8 cellular contexts compared by ENCODE assay signal in the genomic region with DNA sequence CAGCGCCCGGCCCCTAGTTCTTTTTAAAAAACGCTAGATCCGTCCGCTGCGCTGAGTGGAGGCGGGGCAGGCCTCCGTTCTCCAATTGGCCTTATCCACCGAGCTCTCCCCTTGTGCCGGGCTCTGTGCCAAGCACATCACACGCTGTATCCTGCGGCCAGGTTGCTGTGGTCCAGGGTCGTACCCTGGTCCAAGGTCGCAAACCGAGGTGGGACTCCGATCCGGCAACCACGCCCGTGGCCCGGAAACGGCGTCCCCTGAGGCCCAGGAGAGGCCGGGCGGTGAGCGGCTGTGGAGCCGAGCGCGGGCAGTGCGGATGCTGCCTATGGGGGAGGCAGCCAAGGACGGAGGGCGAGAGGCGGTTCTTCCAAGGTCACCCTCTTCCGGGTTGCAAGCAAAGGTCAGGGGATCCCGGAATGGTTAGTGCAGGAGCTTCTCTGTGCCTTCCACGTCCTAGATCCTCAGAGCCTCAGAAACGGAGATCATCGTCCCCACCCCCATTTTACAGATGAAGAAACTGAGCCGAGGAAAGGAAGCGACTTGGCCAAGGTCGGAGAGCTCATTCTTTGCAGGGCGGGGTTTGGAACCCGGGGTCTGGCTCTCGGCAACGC.
DNase-seq lines count a peak whose midpoint lies in the region; ATAC-seq and TF ChIP-seq lines count a peak whose summit lies in the region.

No MANE protein-coding gene starts in this region.

- H3K27me3 Mint-ChIP-seq in activated T-helper 17 cell treated with anti-CD3 and anti-CD28 coated beads, Interleukin-2, amount 50 U/mL, for 72 hours, result peaks cover 5% of the 10 kb centered on the region

- no peak for TF ChIP-seq CTCF in GM12864 (IDR thresholded peaks at IDR 0.05; ENCODE audit: low read depth, low read length, missing control alignments)

- WGBS in iPS DF 6.9 (ENCODE audit: insufficient coverage, insufficient read length), result no CpG with 5 or more reads among the region's 44 CpGs

- H3K27ac ChIP-seq in iPS DF 6.9 (ENCODE audit: low read length), result no peak overlapping the region

- no peaks in the 10 kb centered on the region for H3K36me3 Mint-ChIP-seq in activated T-helper 17 cell treated with anti-CD3 and anti-CD28 coated beads, Interleukin-2, amount 50 U/mL, for 72 hours (ENCODE audit: low read depth)

- peak overlapping the region; percentile 55 for H3K4me3 ChIP-seq in GM12864 (ENCODE audit: low read depth, low read length)
- peak overlapping the region; percentile 11; the same call in 1 of the 2 replicates for H3K4me3 ChIP-seq in iPS DF 6.9 (ENCODE audit: low read length)

- no peak overlapping the region for H3K27ac Mint-ChIP-seq in activated T-helper 17 cell treated with anti-CD3 and anti-CD28 coated beads, Interleukin-2, amount 50 U/mL, for 72 hours

- H3K9me3 ChIP-seq in iPS DF 6.9 (ENCODE audit: control insufficient read depth, insufficient read depth, low read length), result no peaks in the 10 kb centered on the region

- DNase-seq in GM12864 (ENCODE audit: low read depth), result no peak
- DNase-seq in iPS DF 6.9 (ENCODE audit: low read depth, low spot score), result no peak
- DNase-seq in stimulated activated naive CD8-positive, alpha-beta T cell treated with anti-CD3 and anti-CD28 coated beads, Interleukin-15, Interleukin-2, amounts not matched to agents 100 U/mL and 50 U/mL, for 24 hours, result peak; percentile 33
- no peak for DNase-seq in activated effector memory CD4-positive, alpha-beta T cell treated with anti-CD3 and anti-CD28 coated beads, Interleukin-2, amount 50 U/mL, for 16 hours
- no peak for DNase-seq in HPDE6-E6E7 (ENCODE audit: extremely low spot score)

- 0 out of 2 replicates have a peak, but pooled peaks cover 2% of the 10 kb centered on the region for H3K4me1 ChIP-seq in iPS DF 6.9 (ENCODE audit: control insufficient read depth, insufficient read depth, low read length)

- peaks cover 26% of the 10 kb centered on the region for H3K4me1 Mint-ChIP-seq in activated T-helper 17 cell treated with anti-CD3 and anti-CD28 coated beads, Interleukin-2, amount 50 U/mL, for 72 hours

- no peaks in the 10 kb centered on the region for H3K36me3 ChIP-seq in iPS DF 6.9 (ENCODE audit: control insufficient read depth, insufficient read depth, low read length)

- ATAC-seq in HG02973 (IDR thresholded peaks at IDR 0.05; ENCODE audit: unreplicated experiment) (peak; percentile 27), HG03521 (IDR thresholded peaks at IDR 0.05; ENCODE audit: unreplicated experiment) (no peak)
- ATAC-seq in activated T-helper 17 cell treated with anti-CD3 and anti-CD28 coated beads, Interleukin-2, amount 50 U/mL, for 72 hours (replicated peaks), result peak; percentile 31
- ATAC-seq in stimulated activated naive CD8-positive, alpha-beta T cell treated with anti-CD3 and anti-CD28 coated beads, Interleukin-15, Interleukin-2, amounts not matched to agents 100 U/mL and 50 U/mL, for 24 hours, result peak; percentile 32

- peaks cover 14% of the 10 kb centered on the region for H3K27me3 ChIP-seq in iPS DF 6.9 (ENCODE audit: control insufficient read depth, insufficient read depth, low read length)

- H3K9me3 Mint-ChIP-seq in activated T-helper 17 cell treated with anti-CD3 and anti-CD28 coated beads, Interleukin-2, amount 50 U/mL, for 72 hours, result no peaks in the 10 kb centered on the region

- H3K4me3 Mint-ChIP-seq in activated T-helper 17 cell treated with anti-CD3 and anti-CD28 coated beads, Interleukin-2, amount 50 U/mL, for 72 hours, result peak overlapping the region; percentile 77
